11 cellular contexts compared by ENCODE assay signal in genomic region chr6:162056745-162057144, GRCh38.
A peak's percentile ranks its signal among the peaks of the same experiment; 100 is the strongest.
DNase-seq lines count a peak whose midpoint lies in the region; ATAC-seq lines count a peak whose summit lies in the region.
"Had no signal": no experiment of that assay in that cellular context is flagged by ENCODE, and none has a peak within 500 bp of the region (broad histone marks: within the 10 kb centered on the region; RNA-seq: fewer than 3 reads in every experiment).

No MANE protein-coding gene starts in this region.

- DNase-seq in CMK (ENCODE audit: low read depth) (peak; percentile 12), NCI-H510A treated with DMSO at 0.1 percent for 48 hours (lab: John Stamatoyannopoulos, UW) (peak; percentile 0), fibroblast of gingiva (ENCODE audit: low read depth) (peak; percentile 27), myocyte (ENCODE audit: low read depth) (peak; percentile 76), 8988T (no peak), dedifferentiated amniotic fluid mesenchymal stem cell (ENCODE audit: extremely low spot score) (no peak), NCI-H2196 (lab: John Stamatoyannopoulos, UW; ENCODE audit: unreplicated experiment) (no peak)
- DNase-seq: CD8-positive, alpha-beta T cell; naive thymus-derived CD8-positive, alpha-beta T cell; stimulated activated CD4-positive, alpha-beta T cell treated with anti-CD3 and anti-CD28 coated beads, Interleukin-2, amount 100 ng/mL, for 24 hours had no signal

- ATAC-seq in HG03025 (IDR thresholded peaks at IDR 0.05; ENCODE audit: low FRiP score, unreplicated experiment): no peak
- ATAC-seq: CD8-positive, alpha-beta T cell; naive thymus-derived CD8-positive, alpha-beta T cell had no signal

Comparison
In these comparisons a context has a peak if more than half of its experiments do, and no peak if none do; other contexts are left out.
1. DNase-seq: peak in CMK (single experiment), NCI-H510A treated with DMSO at 0.1 percent for 48 hours (single experiment), fibroblast of gingiva (single experiment) and myocyte (single experiment); none in 8988T (single experiment), dedifferentiated amniotic fluid mesenchymal stem cell (single experiment) and NCI-H2196 (single experiment).